Comparison of ENCODE assay signal across 10 cellular contexts in the genomic region with DNA sequence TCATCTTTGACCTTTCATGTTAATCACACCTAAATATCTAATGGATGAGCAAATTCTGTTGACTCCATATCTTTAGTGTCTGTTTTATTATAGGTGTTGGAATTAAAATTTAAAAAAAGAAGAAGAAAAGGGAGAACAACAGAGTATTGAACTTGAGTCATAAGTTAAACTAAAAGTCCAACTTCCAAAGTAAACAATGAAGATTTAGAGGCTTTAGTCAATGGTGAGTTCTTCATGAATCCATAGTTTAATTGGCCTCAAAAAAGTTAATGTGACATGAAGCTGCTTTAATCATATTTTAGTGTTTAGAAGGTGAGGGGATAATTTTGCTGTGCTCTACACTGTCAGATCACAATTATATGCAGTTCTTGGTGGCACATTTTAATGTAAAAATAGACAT.
"Had no signal": no experiment of that assay in that cellular context is flagged by ENCODE, and none has a peak within 500 bp of the region (broad histone marks: within the 10 kb centered on the region; RNA-seq: fewer than 3 reads in every experiment).

No MANE protein-coding gene starts in this region.

- H3K27ac ChIP-seq: GM23248 had no signal

- H3K9me3 Mint-ChIP-seq: H9 had no signal

- FAIRE-seq: H1, H54 had no signal

- H3K4me1 ChIP-seq: HAP-1 had no signal

- H3K4me3 Mint-ChIP-seq: H9, HFFc6 had no signal

- H2AFZ ChIP-seq: GM23248 had no signal

- H3K27ac Mint-ChIP-seq: HFFc6 had no signal

- H3K9me3 ChIP-seq: HAP-1 had no signal

- H3K9ac ChIP-seq: GM23248 had no signal

- DNase-seq: GM23248, GOT3, H7, H9, HCEC 1CT, HFFc6 had no signal

- H3K4me3 ChIP-seq: GM23248, HAP-1 had no signal

- ATAC-seq: HCT116 had no signal

- H3K36me3 ChIP-seq: HAP-1 had no signal
